13 cellular contexts compared by ENCODE assay signal in the genomic region with DNA sequence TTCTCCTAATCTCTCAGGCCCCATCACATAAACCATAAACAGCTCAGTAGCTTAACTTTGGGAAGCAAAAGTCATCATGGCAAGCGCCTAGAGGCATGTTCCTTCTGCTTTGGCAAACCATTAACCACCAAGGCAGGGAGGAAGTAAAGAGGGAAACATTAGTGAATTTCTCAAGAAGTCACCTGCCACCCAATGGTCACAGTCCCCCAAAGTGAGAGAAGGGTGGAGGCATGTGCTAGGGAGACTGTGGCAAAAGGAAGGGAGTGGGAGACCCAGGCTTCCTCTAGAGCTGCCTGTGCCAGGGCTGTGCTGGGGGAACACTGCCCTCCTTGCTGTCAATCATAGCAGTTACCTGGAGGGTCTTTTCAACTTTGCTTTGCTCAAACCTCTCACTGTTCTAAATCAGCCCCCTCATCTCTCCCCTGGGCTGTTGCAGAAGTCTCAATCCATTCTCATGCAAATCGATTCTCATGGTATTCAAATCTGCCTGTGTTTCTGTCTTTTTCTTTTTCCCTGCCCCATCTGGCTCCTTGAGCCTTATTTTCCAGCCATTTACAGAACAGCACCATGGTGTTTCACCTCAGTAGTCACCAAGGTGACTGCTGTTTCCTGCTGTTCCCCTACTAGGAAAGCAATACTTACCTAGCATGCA. TPM values are rescaled to one million over a fixed set of nuclear protein-coding genes. Genes with fewer than 3 reads are reported as not detected.
A peak's percentile ranks its signal among the peaks of the same experiment; 100 is the strongest.
DNase-seq lines count a peak whose midpoint lies in the region; ATAC-seq, FAIRE-seq and TF ChIP-seq lines count a peak whose summit lies in the region.
"Had no signal": no experiment of that assay in that cellular context is flagged by ENCODE, and none has a peak within 500 bp of the region (broad histone marks: within the 10 kb centered on the region; RNA-seq: fewer than 3 reads in every experiment).

No MANE protein-coding gene starts in this region.

- intact Hi-C loops in activated naive CD4-positive, alpha-beta T cell treated with anti-CD3 and anti-CD28 coated beads for 36 hours (cut with micrococcal nuclease), result no loop called here

- no peaks in the 10 kb centered on the region for H3K36me3 ChIP-seq in MG63
- H3K36me3 ChIP-seq: gastrocnemius medialis had no signal

- no peaks in the 10 kb centered on the region for H3K9me3 Mint-ChIP-seq in activated naive CD4-positive, alpha-beta T cell treated with anti-CD3 and anti-CD28 coated beads for 36 hours
- H3K9me3 Mint-ChIP-seq in effector memory CD8-positive, alpha-beta T cell, result no peaks in the 10 kb centered on the region
- no peaks in the 10 kb centered on the region for H3K9me3 Mint-ChIP-seq in stimulated activated naive CD8-positive, alpha-beta T cell treated with anti-CD3 and anti-CD28 coated beads, Interleukin-15, amount 100 ng/mL, for 72 hours

- no peak for FAIRE-seq in frontal cortex (lab: Jason Lieb, UNC)
- FAIRE-seq: GM12892 had no signal

- no peak for ATAC-seq in effector memory CD8-positive, alpha-beta T cell (replicated peaks)
- ATAC-seq in stimulated activated naive CD8-positive, alpha-beta T cell treated with anti-CD3 and anti-CD28 coated beads, Interleukin-15, amount 100 ng/mL, for 72 hours, result no peak
- ATAC-seq: gastrocnemius medialis had no signal

- POLR2A ChIA-PET in HEK293T (lab: Yijun Ruan, JAX), result no interaction called here

- H3K27me3 ChIP-seq in MG63, result no peaks in the 10 kb centered on the region
- H3K27me3 ChIP-seq: gastrocnemius medialis had no signal

- no peak overlapping the region for H3K27ac Mint-ChIP-seq in activated naive CD4-positive, alpha-beta T cell treated with anti-CD3 and anti-CD28 coated beads for 36 hours
- peak overlapping the region in 1 of 2 donors; percentile 86 for H3K27ac Mint-ChIP-seq in effector memory CD8-positive, alpha-beta T cell
- H3K27ac Mint-ChIP-seq in stimulated activated naive CD8-positive, alpha-beta T cell treated with anti-CD3 and anti-CD28 coated beads, Interleukin-15, amount 100 ng/mL, for 72 hours, result no peak overlapping the region

- CTCF ChIA-PET in activated naive CD4-positive, alpha-beta T cell treated with anti-CD3 and anti-CD28 coated beads for 36 hours (lab: Charles Lee), result interaction anchor here (1.2 kb wide), 1 partner anchor 68 kb away, joined by 5 read pairs; no protein-coding TSS in a partner anchor
- CTCF ChIA-PET in HEK293T (lab: Yijun Ruan, JAX), result no interaction called here

- no peaks in the 10 kb centered on the region for H3K27me3 Mint-ChIP-seq in activated naive CD4-positive, alpha-beta T cell treated with anti-CD3 and anti-CD28 coated beads for 36 hours (ENCODE audit: low read depth)
- peaks cover 12 to 15% of the 10 kb centered on the region in 2 donors for H3K27me3 Mint-ChIP-seq in effector memory CD8-positive, alpha-beta T cell
- H3K27me3 Mint-ChIP-seq in stimulated activated naive CD8-positive, alpha-beta T cell treated with anti-CD3 and anti-CD28 coated beads, Interleukin-15, amount 100 ng/mL, for 72 hours, result peaks cover 9% of the 10 kb centered on the region

- H3K9me3 ChIP-seq in MG63, result no peaks in the 10 kb centered on the region
- H3K9me3 ChIP-seq: gastrocnemius medialis had no signal

- peaks cover 22% of the 10 kb centered on the region for H3K4me1 Mint-ChIP-seq in activated naive CD4-positive, alpha-beta T cell treated with anti-CD3 and anti-CD28 coated beads for 36 hours (ENCODE audit: low read depth)
- peaks cover 7 to 9% of the 10 kb centered on the region in 2 donors for H3K4me1 Mint-ChIP-seq in effector memory CD8-positive, alpha-beta T cell (ENCODE audit: low read depth in 2 of 2)
- peaks cover 38% of the 10 kb centered on the region for H3K4me1 Mint-ChIP-seq in stimulated activated naive CD8-positive, alpha-beta T cell treated with anti-CD3 and anti-CD28 coated beads, Interleukin-15, amount 100 ng/mL, for 72 hours

- H3K36me3 Mint-ChIP-seq in activated naive CD4-positive, alpha-beta T cell treated with anti-CD3 and anti-CD28 coated beads for 36 hours (ENCODE audit: low read depth), result no peaks in the 10 kb centered on the region
- peaks cover 4% of the 10 kb centered on the region for H3K36me3 Mint-ChIP-seq in effector memory CD8-positive, alpha-beta T cell (ENCODE audit: insufficient read depth)

- DNase-seq in activated naive CD4-positive, alpha-beta T cell treated with anti-CD3 and anti-CD28 coated beads for 36 hours, result no peak
- no peak for DNase-seq in activated naive CD4-positive, alpha-beta T cell (lab: John Stamatoyannopoulos, UW)
- DNase-seq in NOMO-1 (lab: John Stamatoyannopoulos, UW; ENCODE audit: unreplicated experiment in 2 of 2), result peak; percentile 26 to 32
- DNase-seq in effector memory CD8-positive, alpha-beta T cell, result no peak
- no peak for DNase-seq in stimulated activated naive CD8-positive, alpha-beta T cell treated with anti-CD3 and anti-CD28 coated beads, Interleukin-15, amount 100 ng/mL, for 72 hours
- DNase-seq in frontal cortex (ENCODE audit: low spot score in 2 of 2), result no peak
- DNase-seq in HEK293T (ENCODE audit: extremely low spot score), result no peak
- no peak for DNase-seq in MG63
- DNase-seq: gastrocnemius medialis, mammary epithelial cell, NCI-H1436 treated with DMSO at 0.1 percent for 48 hours, RPMI8226 had no signal

- H3K4me3 Mint-ChIP-seq in activated naive CD4-positive, alpha-beta T cell treated with anti-CD3 and anti-CD28 coated beads for 36 hours, result peak overlapping the region; percentile 75
- peak overlapping the region; percentile 66 to 74 for H3K4me3 Mint-ChIP-seq in effector memory CD8-positive, alpha-beta T cell
- H3K4me3 Mint-ChIP-seq in stimulated activated naive CD8-positive, alpha-beta T cell treated with anti-CD3 and anti-CD28 coated beads, Interleukin-15, amount 100 ng/mL, for 72 hours, result peak overlapping the region; percentile 6 to 92

- no peak overlapping the region for H3K4me3 ChIP-seq in MG63
- H3K4me3 ChIP-seq: gastrocnemius medialis had no signal

TF ChIP-seq in HEK293T, 16 proteins besides CTCF, POLR2A, EP300 and RAD21:
- TF ChIP-seq HDGF (IDR thresholded peaks at IDR 0.05; ENCODE audit: borderline replicate concordance), result no peak

RNA-seq across cellular contexts. Expression of gene RNF24, which starts 1.8 kb away (rescaled TPM):
- total RNA-seq in activated naive CD4-positive, alpha-beta T cell treated with anti-CD3 and anti-CD28 coated beads for 36 hours, result 1 to 10 TPM; 2.9 to 3.8 TPM
- total RNA-seq in frontal cortex, result 24.1 TPM
- 2.8 and 4.6 TPM in 2 replicates for total RNA-seq in MG63 (2014; rRNA removed; shearing (Covaris generic); ENCODE audit: low replicate concordance)

Comparison
In these comparisons a context has a peak if more than half of its experiments do, and no peak if none do; other contexts are left out.
1. DNase-seq: peak in NOMO-1 (2 of 2); none in activated naive CD4-positive, alpha-beta T cell treated with anti-CD3 and anti-CD28 coated beads for 36 hours (single experiment), activated naive CD4-positive, alpha-beta T cell (0 of 4), effector memory CD8-positive, alpha-beta T cell (0 of 3), stimulated activated naive CD8-positive, alpha-beta T cell treated with anti-CD3 and anti-CD28 coated beads, Interleukin-15, amount 100 ng/mL, for 72 hours (0 of 2), frontal cortex (0 of 2), HEK293T (single experiment) and MG63 (single experiment).
2. Peak in every context shown above with its lines, with median percentiles within 50 percentile points of each other: H3K4me3 Mint-ChIP-seq.